Comparison of ENCODE assay signal across 28 cellular contexts in genomic region chr4:13998850-13999249, GRCh38.
"Had no signal": no experiment of that assay in that cellular context is flagged by ENCODE, and none has a peak within 500 bp of the region (broad histone marks: within the 10 kb centered on the region; RNA-seq: fewer than 3 reads in every experiment).

No MANE protein-coding gene starts in this region.

- H3K27ac Mint-ChIP-seq: dendritic cell treated with granulocyte-macrophage colony-stimulating factor and Interleukin-4, amounts not matched to agents 40 ng/mL and 50 ng/mL, for 4 days; effector memory CD8-positive, alpha-beta T cell; endodermal cell; immature natural killer cell; naive thymus-derived CD4-positive, alpha-beta T cell had no signal

- H3K9me3 ChIP-seq: colonic mucosa, gastrocnemius medialis had no signal

- H3K4me3 Mint-ChIP-seq: dendritic cell treated with granulocyte-macrophage colony-stimulating factor and Interleukin-4, amounts not matched to agents 40 ng/mL and 50 ng/mL, for 4 days; effector memory CD8-positive, alpha-beta T cell; endodermal cell; immature natural killer cell; naive thymus-derived CD4-positive, alpha-beta T cell had no signal

- FAIRE-seq: endometrium, kidney had no signal

- H3K27me3 ChIP-seq: colonic mucosa, esophagus squamous epithelium, gastrocnemius medialis, heart left ventricle, hepatocyte had no signal

- H3K4me1 Mint-ChIP-seq: endodermal cell; immature natural killer cell; naive thymus-derived CD4-positive, alpha-beta T cell had no signal

- H3K27me3 Mint-ChIP-seq: effector memory CD8-positive, alpha-beta T cell had no signal

- H3K4me1 ChIP-seq: colonic mucosa, esophagus squamous epithelium, gastrocnemius medialis, heart left ventricle, lower lobe of right lung had no signal

- H3K27ac ChIP-seq: colonic mucosa, epithelial cell of prostate, esophagus squamous epithelium, gastrocnemius medialis, heart left ventricle, hepatocyte, lower lobe of right lung had no signal

- H3K36me3 ChIP-seq: colonic mucosa, esophagus squamous epithelium, gastrocnemius medialis, heart left ventricle, lower lobe of right lung had no signal

- H3K79me2 ChIP-seq: hepatocyte had no signal

- ATAC-seq: effector memory CD8-positive, alpha-beta T cell; esophagus mucosa; gastrocnemius medialis; heart left ventricle; left colon; left lobe of liver; left ventricle myocardium superior; naive thymus-derived CD4-positive, alpha-beta T cell had no signal

- H3K4me2 ChIP-seq: hepatocyte had no signal

- H3K4me3 ChIP-seq: colonic mucosa, esophagus squamous epithelium, gastrocnemius medialis, heart left ventricle, hepatocyte, lower lobe of right lung had no signal

- H2AFZ ChIP-seq: hepatocyte had no signal

- DNase-seq: colonic mucosa; cortex of kidney; effector CD8-positive, alpha-beta T cell; effector memory CD8-positive, alpha-beta T cell; endodermal cell; erythroblast; esophagus squamous epithelium; foreskin fibroblast; foreskin melanocyte; gastrocnemius medialis; heart left ventricle; hypothalamus; immature natural killer cell; islet precursor cell; kidney; kidney glomerular epithelial cell; left colon; left ventricle myocardium superior; lower lobe of right lung; mesendoderm; midbrain; naive thymus-derived CD4-positive, alpha-beta T cell had no signal
